Comparison of ENCODE assay signal across 8 cellular contexts in genomic region chr2:86368181-86368824, GRCh38. TPM values are rescaled to one million over a fixed set of nuclear protein-coding genes. Genes with fewer than 3 reads are reported as not detected.
DNase-seq lines count a peak whose midpoint lies in the region; ATAC-seq, FAIRE-seq and TF ChIP-seq lines count a peak whose summit lies in the region.

No MANE protein-coding gene starts in this region.

- H3K36me3 ChIP-seq in Karpas-422 (ENCODE audit: insufficient read depth, low read length) (no peaks in the 10 kb centered on the region), bronchial epithelial cell (ENCODE audit: control insufficient read depth, insufficient read depth, low read length) (no peaks in the 10 kb centered on the region)

- H4K20me1 ChIP-seq in Karpas-422 (ENCODE audit: insufficient read depth, low read depth, low read length): no peaks in the 10 kb centered on the region

- peak; percentile 71 for ATAC-seq in left lobe of liver
- no peak for ATAC-seq in HG03280 (IDR thresholded peaks at IDR 0.05; ENCODE audit: unreplicated experiment)

- DNase-seq in GM03348 (ENCODE audit: low spot score) (peak; percentile 77), Karpas-422 (peak; percentile 82), T-helper 9 cell (peak; percentile 6), bronchial epithelial cell (ENCODE audit: low read depth) (peak; percentile 42), left lobe of liver (ENCODE audit: low spot score) (peak; percentile 51), NCI-H345 (lab: John Stamatoyannopoulos, UW) (no peak)
- peak; percentile 6 to 16 (median 14) for DNase-seq in stimulated activated CD4-positive, alpha-beta T cell treated with anti-CD3 and anti-CD28 coated beads, TNF-alpha, amount 100 ng/mL, for 4 hours (ENCODE audit: low read depth in 3 of 3)

- no peaks in the 10 kb centered on the region for H3K9me3 ChIP-seq in Karpas-422 (ENCODE audit: low read length)

- H3K27me3 ChIP-seq in Karpas-422 (ENCODE audit: low read length) (no peaks in the 10 kb centered on the region), bronchial epithelial cell (ENCODE audit: control insufficient read depth, insufficient read depth, low read length) (no peaks in the 10 kb centered on the region)

- no peak overlapping the region for H3K4me2 ChIP-seq in Karpas-422 (ENCODE audit: low read depth, low read length, poor library complexity, severe bottlenecking)

- H3K9ac ChIP-seq in Karpas-422 (ENCODE audit: low read length): no peak overlapping the region

- no peaks in the 10 kb centered on the region for H3K4me1 ChIP-seq in Karpas-422 (ENCODE audit: low read length)

- H3K27ac ChIP-seq in Karpas-422 (ENCODE audit: low read length): no peak overlapping the region

- no peaks in the 10 kb centered on the region for H3K9me2 ChIP-seq in Karpas-422 (replicated peaks; ENCODE audit: insufficient read depth, low read length)

- FAIRE-seq in bronchial epithelial cell (lab: Jason Lieb, UNC): no peak

- H3K4me3 ChIP-seq in Karpas-422 (ENCODE audit: low read length) (no peak overlapping the region), bronchial epithelial cell (ENCODE audit: low read depth, low read length) (no peak overlapping the region)

- TF ChIP-seq CTCF in bronchial epithelial cell (IDR thresholded peaks at IDR 0.05; ENCODE audit: insufficient read depth, low read length, severe bottlenecking): peak; percentile 56

- no peaks in the 10 kb centered on the region for H3K79me2 ChIP-seq in Karpas-422 (ENCODE audit: low read length)

- H2AFZ ChIP-seq in Karpas-422 (ENCODE audit: low read length): no peak overlapping the region

RNA-seq across cellular contexts. Expression of gene REEP1, which starts 30.9 kb away (rescaled TPM):
- total RNA-seq in Karpas-422 (2014; rRNA removed; shearing (Covaris generic); ENCODE audit: low replicate concordance): 0.22 TPM in 1 of 2 replicates, not detected in the other
- total RNA-seq in bronchial epithelial cell (under 0.01 TPM in 1 of 2 replicates, not detected in the other), left lobe of liver (0.50 TPM)
